Comparison of ENCODE assay signal across 9 cellular contexts in genomic region chr6:10403385-10404106, GRCh38. TPM values are rescaled to one million over a fixed set of nuclear protein-coding genes. Genes with fewer than 3 reads are reported as not detected.
A peak's percentile ranks its signal among the peaks of the same experiment; 100 is the strongest.
DNase-seq lines count a peak whose midpoint lies in the region; ATAC-seq and TF ChIP-seq lines count a peak whose summit lies in the region.
"Had no signal": no experiment of that assay in that cellular context is flagged by ENCODE, and none has a peak within 500 bp of the region (broad histone marks: within the 10 kb centered on the region; RNA-seq: fewer than 3 reads in every experiment).

No MANE protein-coding gene starts in this region.

- peaks cover 22% of the 10 kb centered on the region for H3K4me1 ChIP-seq in Caco-2
- H3K4me1 ChIP-seq in thoracic aorta (ENCODE audit: control insufficient read depth in 1 of 2, low read depth in 2 of 2) = peaks cover 5 to 18% of the 10 kb centered on the region in 2 donors

- H3K27me3 Mint-ChIP-seq in Caco-2 (ENCODE audit: insufficient read depth, unreplicated experiment) = no peaks in the 10 kb centered on the region
- H3K27me3 Mint-ChIP-seq in activated naive CD8-positive, alpha-beta T cell = peaks cover 44% of the 10 kb centered on the region

- H3K9me3 ChIP-seq in Caco-2 = no peaks in the 10 kb centered on the region
- no peaks in the 10 kb centered on the region for H3K9me3 ChIP-seq in thoracic aorta

- H3K27ac Mint-ChIP-seq in Caco-2 (ENCODE audit: unreplicated experiment) = peak overlapping the region; percentile 89
- H3K27ac Mint-ChIP-seq in activated naive CD8-positive, alpha-beta T cell = no peak overlapping the region

- no TSS peak for BruUV-seq in Caco-2 (replicated peaks; lab: Mats Ljungman, UMichigan)

- H3K36me3 Mint-ChIP-seq in Caco-2 (ENCODE audit: insufficient read depth, unreplicated experiment) = peaks cover 18% of the 10 kb centered on the region
- peaks cover 5% of the 10 kb centered on the region for H3K36me3 Mint-ChIP-seq in activated naive CD8-positive, alpha-beta T cell

- H3K27ac ChIP-seq in thoracic aorta = no peak overlapping the region

- intact Hi-C loops in Caco-2 (cut with micrococcal nuclease; ENCODE audit: unreplicated experiment) (loop anchor here (5.0 to 10.0 kb wide), 4 partner anchors 51 to 859 kb away; no protein-coding TSS in a partner anchor), posterior cingulate gyrus (cut with DNase I) (no loop called here)

- H3K4me3 ChIP-seq in Caco-2 (ENCODE audit: low read depth, low read length) (peak overlapping the region; percentile 46), thoracic aorta (peak overlapping the region; percentile 70)

- DNase-seq in Caco-2 (peak in 1 of 2 experiments; percentile 56), islet precursor cell (peak; percentile 87), thoracic aorta (ENCODE audit: low spot score) (no peak), GOT3 (lab: John Stamatoyannopoulos, UW) (no peak), posterior cingulate gyrus (no peak)

- H3K27me3 ChIP-seq in Caco-2 (replicated peaks; ENCODE audit: control insufficient read depth, insufficient read depth, low read length) (no peaks in the 10 kb centered on the region), thoracic aorta (replicated peaks; ENCODE audit: insufficient read depth) (peaks cover 5% of the 10 kb centered on the region)

- ATAC-seq in GM19467 (IDR thresholded peaks at IDR 0.05; ENCODE audit: unreplicated experiment) = peak; percentile 21
- peak; percentile 23 for ATAC-seq in HG03520 (IDR thresholded peaks at IDR 0.05; ENCODE audit: unreplicated experiment)
- no peak for ATAC-seq in thoracic aorta (ENCODE audit: insufficient number of reproducible peaks, low FRiP score, low read depth)

- CTCF ChIA-PET in Caco-2 (lab: Charles Lee) = interaction anchor here (1.0 to 2.8 kb wide), 3 partner anchors 11 to 26 kb away, joined by 3 to 19 read pairs (median 5); partner anchors contain the start of gene TFAP2A

- peak overlapping the region; percentile 83 for H3K4me3 Mint-ChIP-seq in Caco-2 (ENCODE audit: unreplicated experiment)
- H3K4me3 Mint-ChIP-seq in activated naive CD8-positive, alpha-beta T cell = peak overlapping the region; percentile 85

- H3K9me3 Mint-ChIP-seq in Caco-2 (ENCODE audit: unreplicated experiment) = no peaks in the 10 kb centered on the region
- peaks cover 20% of the 10 kb centered on the region for H3K9me3 Mint-ChIP-seq in activated naive CD8-positive, alpha-beta T cell (ENCODE audit: low read depth)

- TF ChIP-seq CTCF in Caco-2 (IDR thresholded peaks at IDR 0.05; ENCODE audit: insufficient read depth in 1 of 2, low read depth in 1 of 2, low read length in 1 of 2, severe bottlenecking in 1 of 2, unreplicated experiment in 1 of 2) (no peak), thoracic aorta (IDR thresholded peaks at IDR 0.05) (no peak)

- POLR2A ChIA-PET in Caco-2 (lab: Charles Lee) = interaction anchor here (1.0 to 1.4 kb wide), 3 partner anchors 10 to 370 kb away, joined by 5 to 14 read pairs (median 6); partner anchors contain the start of gene TFAP2A

- peaks cover 25% of the 10 kb centered on the region for H3K4me1 Mint-ChIP-seq in Caco-2 (ENCODE audit: low read depth, unreplicated experiment)
- H3K4me1 Mint-ChIP-seq in activated naive CD8-positive, alpha-beta T cell (ENCODE audit: low read depth) = peaks cover 11% of the 10 kb centered on the region

- H3K36me3 ChIP-seq in Caco-2 (ENCODE audit: control insufficient read depth, insufficient read depth, low read length) (no peaks in the 10 kb centered on the region), thoracic aorta (no peaks in the 10 kb centered on the region)

RNA-seq across cellular contexts. Expression of gene TFAP2A, which starts 11.3 kb away (rescaled TPM):
- total RNA-seq in Caco-2 (2022) (6.3 and 8.7 TPM in 2 replicates), thoracic aorta (under 1 TPM in 1 of 2 donors, not detected in 1; 0.78 TPM)
- total RNA-seq: activated CD8-positive, alpha-beta memory T cell treated with anti-CD3 and anti-CD28 coated beads for 36 hours had no signal
